ENCODE assay signal across 1 cellular context in the genomic region with DNA sequence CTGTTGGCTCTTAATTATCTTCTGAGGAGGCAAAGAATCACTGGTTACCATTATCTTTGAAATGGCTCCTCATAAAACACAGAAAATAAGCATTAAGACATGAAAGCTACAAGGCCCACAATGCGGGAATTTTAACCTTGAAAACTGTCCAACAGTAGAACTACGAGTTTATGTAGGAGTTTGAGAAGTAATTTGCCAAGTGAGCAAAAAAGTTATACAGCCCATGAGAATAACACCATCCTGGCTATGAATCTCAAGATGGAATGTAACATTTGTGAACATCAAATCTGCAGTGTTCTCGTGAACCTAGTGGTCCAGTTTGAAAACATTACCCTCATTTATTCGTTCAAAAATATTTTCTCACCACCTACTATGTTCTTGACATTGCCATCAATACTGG.
TF ChIP-seq lines count a peak whose summit lies in the region.

No MANE protein-coding gene starts in this region.

TF ChIP-seq in HepG2, 621 proteins besides CTCF, POLR2A, EP300 and RAD21 (continued from another document):
- no peak for TF ChIP-seq MLXIP (CRISPR knock-in tag; IDR thresholded peaks at IDR 0.05; ENCODE audit: borderline replicate concordance)
